In the genomic region with DNA sequence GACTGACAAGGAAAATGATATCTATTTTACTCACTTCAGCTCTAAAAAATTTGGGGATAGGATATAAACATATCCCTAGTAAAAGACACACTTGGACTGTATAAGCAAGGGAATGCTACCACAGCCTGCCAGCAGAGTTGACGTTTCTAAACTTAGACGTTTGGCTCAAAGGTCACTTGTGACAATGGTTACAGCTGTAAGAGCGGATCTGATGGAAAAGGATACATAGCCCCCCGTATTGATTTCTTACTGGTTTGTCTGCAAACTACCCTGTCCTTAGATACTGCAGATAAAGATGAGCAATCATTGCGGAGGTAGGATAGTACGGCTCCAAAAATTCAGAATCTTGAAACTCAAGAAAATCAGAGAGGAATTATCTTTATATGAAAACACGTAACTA, we compare ENCODE assay signal across 20 cellular contexts.
DNase-seq lines count a peak whose midpoint lies in the region; ATAC-seq and TF ChIP-seq lines count a peak whose summit lies in the region.
"Had no signal": no experiment of that assay in that cellular context is flagged by ENCODE, and none has a peak within 500 bp of the region (broad histone marks: within the 10 kb centered on the region; RNA-seq: fewer than 3 reads in every experiment).

No MANE protein-coding gene starts in this region.

- 79 to 85% methylated on average over 7 of the region's 7 CpGs for WGBS in esophagus squamous epithelium, 2 donors

- H3K36me3 ChIP-seq in right atrium auricular region (no peaks in the 10 kb centered on the region), esophagus squamous epithelium (no peaks in the 10 kb centered on the region)
- H3K36me3 ChIP-seq: colonic mucosa had no signal

- peak overlapping the region; percentile 55 for H3K27ac Mint-ChIP-seq in activated naive CD8-positive, alpha-beta T cell treated with anti-CD3 and anti-CD28 coated beads, Interleukin-2, amount 50 U/mL, for 24 hours
- H3K27ac Mint-ChIP-seq in osteocyte (ENCODE audit: unreplicated experiment) = peak overlapping the region; percentile 53
- H3K27ac Mint-ChIP-seq: GM23338 had no signal

- TF ChIP-seq CTCF in right atrium auricular region (IDR thresholded peaks at IDR 0.05) (no peak), osteocyte (IDR thresholded peaks at IDR 0.05) (no peak), esophagus squamous epithelium (IDR thresholded peaks at IDR 0.05) (no peak)

- H3K4me3 ChIP-seq in right atrium auricular region (no peak overlapping the region), esophagus squamous epithelium (no peak overlapping the region)
- H3K4me3 ChIP-seq: body of pancreas, colonic mucosa, GM23338 had no signal

- H3K4me3 Mint-ChIP-seq in activated naive CD8-positive, alpha-beta T cell treated with anti-CD3 and anti-CD28 coated beads, Interleukin-2, amount 50 U/mL, for 24 hours = peak overlapping the region; percentile 56
- H3K4me3 Mint-ChIP-seq in osteocyte (ENCODE audit: unreplicated experiment) = no peak overlapping the region
- H3K4me3 Mint-ChIP-seq: GM23338, neural crest cell had no signal

- H3K4me1 ChIP-seq in right atrium auricular region (peaks cover 0 to 96% of the 10 kb centered on the region in 2 donors), esophagus squamous epithelium (peaks cover 0 to 91% (median 17%) of the 10 kb centered on the region in 3 donors)

- H3K27me3 Mint-ChIP-seq in activated naive CD8-positive, alpha-beta T cell treated with anti-CD3 and anti-CD28 coated beads, Interleukin-2, amount 50 U/mL, for 24 hours = no peaks in the 10 kb centered on the region
- no peaks in the 10 kb centered on the region for H3K27me3 Mint-ChIP-seq in osteocyte (ENCODE audit: unreplicated experiment)
- H3K27me3 Mint-ChIP-seq: activated CD4-positive, alpha-beta T cell treated with anti-CD3 and anti-CD28 coated beads, Interleukin-2, amount 10 ng/mL, durations not matched to agents 7 days and 5 days had no signal

- no peaks in the 10 kb centered on the region for H3K9me3 ChIP-seq in right atrium auricular region
- H3K9me3 ChIP-seq in esophagus squamous epithelium = no peaks in the 10 kb centered on the region
- H3K9me3 ChIP-seq: body of pancreas, colonic mucosa had no signal

- no peak for TF ChIP-seq POLR2A in esophagus squamous epithelium (IDR thresholded peaks at IDR 0.05)

- no peaks in the 10 kb centered on the region for H3K27me3 ChIP-seq in right atrium auricular region
- no peaks in the 10 kb centered on the region for H3K27me3 ChIP-seq in esophagus squamous epithelium
- H3K27me3 ChIP-seq: body of pancreas, colonic mucosa had no signal

- no peak for ATAC-seq in activated naive CD8-positive, alpha-beta T cell treated with anti-CD3 and anti-CD28 coated beads, Interleukin-2, amount 50 U/mL, for 24 hours
- no peak for ATAC-seq in GM21528 (IDR thresholded peaks at IDR 0.05; ENCODE audit: low FRiP score, unreplicated experiment)
- ATAC-seq: body of pancreas, GM23338 had no signal

- intact Hi-C loops in esophagus squamous epithelium (cut with DNase I) = loop anchor here (10.0 kb wide), 1 partner anchor 76 kb away; no protein-coding TSS in a partner anchor

- H3K27ac ChIP-seq in right atrium auricular region (peak overlapping the region; percentile 45 to 57), esophagus squamous epithelium (no peak overlapping the region)
- H3K27ac ChIP-seq: body of pancreas, colonic mucosa had no signal

- H3K36me3 Mint-ChIP-seq in activated naive CD8-positive, alpha-beta T cell treated with anti-CD3 and anti-CD28 coated beads, Interleukin-2, amount 50 U/mL, for 24 hours (ENCODE audit: low read depth) = peaks cover 2% of the 10 kb centered on the region
- peaks cover 16% of the 10 kb centered on the region for H3K36me3 Mint-ChIP-seq in osteocyte (ENCODE audit: unreplicated experiment)

- DNase-seq in HuH-7.5 (ENCODE audit: low spot score) = peak; percentile 27
- DNase-seq in activated naive CD8-positive, alpha-beta T cell treated with anti-CD3 and anti-CD28 coated beads, Interleukin-2, amount 50 U/mL, for 24 hours = no peak
- DNase-seq in right atrium auricular region (ENCODE audit: low spot score) = no peak
- DNase-seq in osteocyte (ENCODE audit: extremely low spot score, unreplicated experiment) = no peak
- no peak for DNase-seq in esophagus squamous epithelium (lab: John Stamatoyannopoulos, UW)
- DNase-seq in DMS114 treated with DMSO at 0.1 percent for 48 hours (lab: John Stamatoyannopoulos, UW; ENCODE audit: unreplicated experiment) = no peak
- no peak for DNase-seq in GOT3 (lab: John Stamatoyannopoulos, UW)
- DNase-seq: activated CD4-positive, alpha-beta T cell treated with anti-CD3 and anti-CD28 coated beads, Interleukin-2, amount 10 ng/mL, durations not matched to agents 7 days and 5 days; activated naive CD4-positive, alpha-beta T cell; body of pancreas; colonic mucosa; DMS79; KBM-7; NCI-H146; NCI-H2171 treated with DMSO at 0.1 percent for 48 hours; stimulated activated CD8-positive, alpha-beta memory T cell treated with anti-CD3 and anti-CD28 coated beads, Interleukin-4, amount 100 ng/mL, for 48 hours; substantia nigra had no signal

- H3K9me3 Mint-ChIP-seq in activated naive CD8-positive, alpha-beta T cell treated with anti-CD3 and anti-CD28 coated beads, Interleukin-2, amount 50 U/mL, for 24 hours = no peaks in the 10 kb centered on the region
- H3K9me3 Mint-ChIP-seq in osteocyte (ENCODE audit: unreplicated experiment) = no peaks in the 10 kb centered on the region
- H3K9me3 Mint-ChIP-seq: activated CD4-positive, alpha-beta T cell treated with anti-CD3 and anti-CD28 coated beads, Interleukin-2, amount 10 ng/mL, durations not matched to agents 7 days and 5 days; GM23338; neural crest cell had no signal

- peaks cover 92% of the 10 kb centered on the region for H3K4me1 Mint-ChIP-seq in activated naive CD8-positive, alpha-beta T cell treated with anti-CD3 and anti-CD28 coated beads, Interleukin-2, amount 50 U/mL, for 24 hours
- peaks cover 88% of the 10 kb centered on the region for H3K4me1 Mint-ChIP-seq in osteocyte (ENCODE audit: unreplicated experiment)

Comparison
In these comparisons a context has a peak if more than half of its experiments do, and no peak if none do; other contexts are left out.
1. H3K27ac ChIP-seq: peak in right atrium auricular region (2 of 2); none in esophagus squamous epithelium (0 of 4).